8 cellular contexts compared by ENCODE assay signal in genomic region chr13:76884571-76885202, GRCh38. TPM values are rescaled to one million over a fixed set of nuclear protein-coding genes. Genes with fewer than 3 reads are reported as not detected.
DNase-seq lines count a peak whose midpoint lies in the region; ATAC-seq and TF ChIP-seq lines count a peak whose summit lies in the region.

No MANE protein-coding gene starts in this region.

- H3K36me3 ChIP-seq in GM23338 (ENCODE audit: insufficient read depth) (no peaks in the 10 kb centered on the region), SU-DHL-6 (ENCODE audit: low read length) (no peaks in the 10 kb centered on the region), sigmoid colon (no peaks in the 10 kb centered on the region)

- H3K27me3 ChIP-seq in GM23338 (ENCODE audit: insufficient read depth) (peaks cover 62% of the 10 kb centered on the region), SU-DHL-6 (ENCODE audit: low read length) (0 out of 2 replicates have a peak, but pooled peaks cover 3% of the 10 kb centered on the region), sigmoid colon (no peaks in the 10 kb centered on the region)

- peaks cover 11% of the 10 kb centered on the region; the same call in 1 of the 2 replicates for H3F3A ChIP-seq in GM23338 (replicated peaks; ENCODE audit: low read depth)
- H3F3A ChIP-seq in SU-DHL-6 (ENCODE audit: insufficient read depth) = 0 out of 2 replicates have a peak, but pooled peaks cover 3% of the 10 kb centered on the region

- peaks cover 16% of the 10 kb centered on the region for H3K4me1 Mint-ChIP-seq in GM23338

- H4K20me1 ChIP-seq in GM23338 (replicated peaks; ENCODE audit: insufficient read depth) (peaks cover 5% of the 10 kb centered on the region; the same call in 1 of the 2 replicates), SU-DHL-6 (ENCODE audit: low read depth, low read length) (0 out of 2 replicates have a peak, but pooled peaks cover 5% of the 10 kb centered on the region)

- H3K27ac ChIP-seq in GM23338 (ENCODE audit: low read depth) (no peak overlapping the region), SU-DHL-6 (ENCODE audit: low read depth, low read length) (no peak overlapping the region), sigmoid colon (peak overlapping the region; percentile 89 to 90 (median 90))

- H3K9me3 ChIP-seq in SU-DHL-6 (ENCODE audit: insufficient read depth, low read length) (no peaks in the 10 kb centered on the region), sigmoid colon (no peaks in the 10 kb centered on the region)

- H3K79me2 ChIP-seq in GM23338 (replicated peaks; ENCODE audit: insufficient read depth) (no peaks in the 10 kb centered on the region), SU-DHL-6 (ENCODE audit: insufficient read depth, low read length) (no peaks in the 10 kb centered on the region)

- H2AFZ ChIP-seq in GM23338 (peak overlapping the region; percentile 90), SU-DHL-6 (ENCODE audit: low read depth, low read length, severe bottlenecking) (peak overlapping the region; percentile 60)

- no peak for DNase-seq in GM23338 (ENCODE audit: low spot score)
- peak; percentile 41 for DNase-seq in fibroblast of the conjunctiva (ENCODE audit: low read depth)
- peak; percentile 66 for DNase-seq in sigmoid colon
- DNase-seq in activated CD4-positive, alpha-beta T cell treated with anti-CD3 and anti-CD28 coated beads for 48 hours = no peak
- no peak for DNase-seq in activated gamma-delta T cell treated with Interleukin-2 at 50 U/mL for 16 hours
- no peak for DNase-seq in activated CD8-positive, alpha-beta memory T cell treated with anti-CD3 and anti-CD28 coated beads, Interleukin-2, amount 50 U/mL, for 4 hours

- peak overlapping the region; percentile 58; the same call in 1 of the 2 replicates for H3K9ac ChIP-seq in SU-DHL-6 (ENCODE audit: low read length)

- H3K27ac Mint-ChIP-seq in GM23338 = no peak overlapping the region

- no peak for TF ChIP-seq POLR2A in sigmoid colon (IDR thresholded peaks at IDR 0.05)

- no peak for ATAC-seq in GM23338
- no peak for ATAC-seq in GM21528 (IDR thresholded peaks at IDR 0.05; ENCODE audit: low FRiP score, unreplicated experiment)

- WGBS in sigmoid colon, 2 donors = 4 to 12% methylated on average over 12 of the region's 12 CpGs

- H3K36me3 Mint-ChIP-seq in GM23338 (ENCODE audit: low read depth) = no peaks in the 10 kb centered on the region

- no peak for TF ChIP-seq EP300 in sigmoid colon (IDR thresholded peaks at IDR 0.05)

- TF ChIP-seq CTCF in GM23338 (conservative IDR thresholded peaks at IDR 0.05; ENCODE audit: low read depth in 2 of 2) (no peak), SU-DHL-6 (IDR thresholded peaks at IDR 0.05; ENCODE audit: insufficient read depth, low read length, poor library complexity, severe bottlenecking) (no peak), sigmoid colon (IDR thresholded peaks at IDR 0.05) (no peak)

- H3K9me2 ChIP-seq in GM23338 (ENCODE audit: insufficient read depth) = no peaks in the 10 kb centered on the region
- no peaks in the 10 kb centered on the region for H3K9me2 ChIP-seq in SU-DHL-6 (replicated peaks; ENCODE audit: insufficient read depth, low read length)

- H3K4me3 ChIP-seq in GM23338 (peak overlapping the region; percentile 82), SU-DHL-6 (ENCODE audit: insufficient read depth, low read length, poor library complexity, severe bottlenecking) (peak overlapping the region; percentile 53), sigmoid colon (peak overlapping the region; percentile 61 to 75 (median 71))

- peaks cover 17% of the 10 kb centered on the region for H3K4me1 ChIP-seq in GM23338 (ENCODE audit: insufficient read depth)
- H3K4me1 ChIP-seq in sigmoid colon = peaks cover 0 to 46% (median 24%) of the 10 kb centered on the region in 4 donors

- intact Hi-C loops in sigmoid colon (cut with DNase I) = loop anchor here (5.0 kb wide), 3 partner anchors 117 to 1012 kb away; no protein-coding TSS in a partner anchor

- peak overlapping the region; percentile 87 for H3K4me2 ChIP-seq in GM23338
- H3K4me2 ChIP-seq in SU-DHL-6 (ENCODE audit: low read depth, low read length, poor library complexity, severe bottlenecking) = peak overlapping the region; percentile 61

- H3K27me3 Mint-ChIP-seq in GM23338 (ENCODE audit: insufficient read depth, low read depth, poor library complexity) = peaks cover 32% of the 10 kb centered on the region

- no peaks in the 10 kb centered on the region; the same call in 2 of the 3 replicates for H3K9me3 Mint-ChIP-seq in GM23338

- H3K4me3 Mint-ChIP-seq in GM23338 = peak overlapping the region; percentile 80

TF ChIP-seq in GM23338, 12 proteins besides CTCF, POLR2A, EP300 and RAD21:
- TF ChIP-seq EZH2 (IDR thresholded peaks at IDR 0.05; ENCODE audit: low read depth, unreplicated experiment) (no peak), ZNF331 (CRISPR knock-in tag; IDR thresholded peaks at IDR 0.05; ENCODE audit: low read depth) (no peak), NANOG (IDR thresholded peaks at IDR 0.05; ENCODE audit: borderline replicate concordance) (no peak), CREB1 (CRISPR knock-in tag; IDR thresholded peaks at IDR 0.05; ENCODE audit: low read depth) (no peak), STAT1 (IDR thresholded peaks at IDR 0.05; ENCODE audit: unreplicated experiment) (no peak), POLR2AphosphoS5 (IDR thresholded peaks at IDR 0.05; ENCODE audit: low read depth) (no peak), ZNF114 (CRISPR knock-in tag; IDR thresholded peaks at IDR 0.05) (no peak), JUNB (IDR thresholded peaks at IDR 0.05; ENCODE audit: unreplicated experiment) (no peak), REST (IDR thresholded peaks at IDR 0.05; ENCODE audit: unreplicated experiment) (no peak)

RNA-seq across cellular contexts. Expression of gene KCTD12, which starts 1.5 kb away (rescaled TPM):
- total RNA-seq in GM23338 (2014; rRNA removed; shearing (Covaris generic)) = 10.1 and 12.0 TPM in 2 replicates
- 2.9 and 3.3 TPM in 2 replicates for polyA plus RNA-seq in GM23338 (2016; fragmentation: Nextera tagmentation; extraction: Ambion mirVana)
- 100 to 1,000 TPM in 2 of 4 donors, 10 to 100 TPM in 2; 77.3 to 129 (median 97.5) TPM for total RNA-seq in sigmoid colon
- polyA plus RNA-seq in sigmoid colon = 10 to 100 TPM; 14.8 to 22.6 (median 19.8) TPM

Comparison
In these comparisons a context has a peak if more than half of its experiments do, and no peak if none do; other contexts are left out.
1. DNase-seq: peak in fibroblast of the conjunctiva (single experiment) and sigmoid colon (single experiment); none in GM23338 (single experiment), activated CD4-positive, alpha-beta T cell treated with anti-CD3 and anti-CD28 coated beads for 48 hours (single experiment), activated gamma-delta T cell treated with Interleukin-2 at 50 U/mL for 16 hours (single experiment) and activated CD8-positive, alpha-beta memory T cell treated with anti-CD3 and anti-CD28 coated beads, Interleukin-2, amount 50 U/mL, for 4 hours (single experiment).
2. H3K27ac ChIP-seq: peak in sigmoid colon (4 of 4); none in GM23338 (single experiment) and SU-DHL-6 (single experiment).
3. Peak in every context shown above with its lines, with median percentiles within 50 percentile points of each other: H3K4me3 ChIP-seq.